Comparison of ENCODE assay signal across 13 cellular contexts in the genomic region with DNA sequence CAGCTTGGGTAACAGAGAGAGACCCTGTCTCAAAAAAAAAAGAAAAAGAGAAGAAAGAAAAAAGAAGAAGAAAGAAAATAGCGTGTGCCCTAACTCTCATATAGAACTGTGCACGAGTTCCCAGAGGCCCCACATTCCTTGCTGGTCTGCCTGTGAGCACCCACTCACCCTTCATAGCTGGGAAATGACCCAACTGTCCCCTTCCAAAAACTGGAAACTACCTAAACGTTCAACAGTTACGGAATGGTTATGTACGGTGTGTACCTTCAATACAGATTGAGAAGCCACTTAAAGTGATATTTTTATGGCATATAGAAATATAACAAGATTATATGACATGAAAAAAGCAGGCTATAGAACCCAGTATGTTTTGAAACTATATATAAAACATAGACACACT.
"Had no signal": no experiment of that assay in that cellular context is flagged by ENCODE, and none has a peak within 500 bp of the region (broad histone marks: within the 10 kb centered on the region; RNA-seq: fewer than 3 reads in every experiment).

No MANE protein-coding gene starts in this region.

- H3K9ac ChIP-seq: SK-N-SH had no signal

- H3K27ac ChIP-seq: cardiac muscle cell, neutrophil, suprapubic skin, vagina had no signal

- H3K4me3 Mint-ChIP-seq: activated CD4-positive, alpha-beta T cell treated with anti-CD3 and anti-CD28 coated beads for 36 hours; activated naive CD8-positive, alpha-beta T cell; natural killer cell; T-helper 2 cell treated with Interferon-gamma antibody and Interleukin-4, amounts not matched to agents 5 μg/mL and 100 μg/mL, for 36 hours; WTC11 had no signal

- H3K4me2 ChIP-seq: SK-N-SH had no signal

- DNase-seq: activated CD4-positive, alpha-beta T cell treated with anti-CD3 and anti-CD28 coated beads for 36 hours; activated CD4-positive, alpha-beta T cell treated with anti-CD3 and anti-CD28 coated beads, Interleukin-2, amount 50 U/mL, for 48 hours; activated gamma-delta T cell; natural killer cell; SK-N-SH; stimulated activated naive CD8-positive, alpha-beta T cell treated with anti-CD3 and anti-CD28 coated beads, Interleukin-15, Interleukin-2, amounts not matched to agents 100 U/mL and 50 U/mL, for 24 hours had no signal

- H3K4me3 ChIP-seq: cardiac muscle cell, suprapubic skin, vagina had no signal

- H3K9me3 ChIP-seq: neutrophil, SK-N-SH, suprapubic skin had no signal

- H3K4me1 Mint-ChIP-seq: activated CD4-positive, alpha-beta T cell treated with anti-CD3 and anti-CD28 coated beads for 36 hours; natural killer cell had no signal

- H3K36me3 ChIP-seq: cardiac muscle cell, neutrophil, suprapubic skin, vagina had no signal

- H3K36me3 Mint-ChIP-seq: activated naive CD8-positive, alpha-beta T cell; natural killer cell had no signal

- H3K27ac Mint-ChIP-seq: activated CD4-positive, alpha-beta T cell treated with anti-CD3 and anti-CD28 coated beads for 36 hours; activated naive CD8-positive, alpha-beta T cell; natural killer cell; T-helper 2 cell treated with Interferon-gamma antibody and Interleukin-4, amounts not matched to agents 5 μg/mL and 100 μg/mL, for 36 hours; WTC11 had no signal

- ATAC-seq: activated CD4-positive, alpha-beta T cell treated with anti-CD3 and anti-CD28 coated beads for 36 hours; natural killer cell; stimulated activated naive CD8-positive, alpha-beta T cell treated with anti-CD3 and anti-CD28 coated beads, Interleukin-15, Interleukin-2, amounts not matched to agents 100 U/mL and 50 U/mL, for 24 hours; WTC11 had no signal

- H3K27me3 ChIP-seq: cardiac muscle cell, neutrophil, suprapubic skin, vagina had no signal
